In the genomic region with DNA sequence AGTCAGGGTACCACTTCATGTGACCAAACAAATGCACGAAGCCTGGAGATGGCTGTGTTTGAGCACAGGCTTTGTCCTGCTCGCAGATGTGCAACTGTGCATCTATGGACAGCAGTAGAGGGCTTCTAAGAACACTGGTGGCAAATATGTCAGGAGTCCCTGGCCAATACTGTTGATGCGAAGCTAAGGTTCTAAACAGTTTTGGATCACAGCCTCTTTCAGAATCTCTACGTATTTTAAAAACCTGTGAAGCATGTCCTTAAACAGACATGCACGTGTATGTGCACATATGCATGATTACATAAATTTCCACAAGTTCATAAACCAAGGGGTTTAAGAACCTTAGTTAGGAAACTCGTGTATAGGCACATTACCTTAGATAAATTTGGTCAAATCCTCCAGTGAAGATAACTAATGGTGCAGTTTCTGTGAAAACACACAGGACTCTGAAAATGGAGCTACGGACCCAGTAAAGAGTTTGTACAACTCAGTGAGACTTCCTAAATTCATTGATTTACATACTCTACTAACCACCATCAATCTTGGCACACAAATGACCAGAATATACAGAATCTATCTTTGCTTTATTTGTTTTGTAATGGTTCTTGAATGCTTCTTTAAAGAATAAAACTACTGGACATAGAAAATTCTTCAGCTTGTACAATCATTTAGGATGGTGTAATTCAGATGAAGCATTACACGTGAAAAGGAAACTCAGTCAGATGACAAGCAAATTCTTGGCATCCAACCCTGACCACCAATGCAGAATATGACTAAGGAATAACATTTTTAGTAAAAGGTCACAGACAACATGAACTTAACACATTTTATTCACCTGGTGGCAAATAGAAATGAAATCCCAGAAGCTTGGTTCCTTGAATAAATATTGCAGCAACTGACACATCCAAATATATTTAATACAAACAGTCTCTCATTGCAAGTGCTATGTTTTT, we compare ENCODE assay signal across 9 cellular contexts. TPM values are rescaled to one million over a fixed set of nuclear protein-coding genes. Genes with fewer than 3 reads are reported as not detected.
DNase-seq lines count a peak whose midpoint lies in the region; ATAC-seq and FAIRE-seq lines count a peak whose summit lies in the region.
"Had no signal": no experiment of that assay in that cellular context is flagged by ENCODE, and none has a peak within 500 bp of the region (broad histone marks: within the 10 kb centered on the region; RNA-seq: fewer than 3 reads in every experiment).

No MANE protein-coding gene starts in this region.

- no peak overlapping the region for H4K91ac ChIP-seq in mesenchymal stem cell (ENCODE audit: low read length)

- peak overlapping the region; percentile 31 for H3K27ac Mint-ChIP-seq in activated CD8-positive, alpha-beta memory T cell treated with anti-CD3 and anti-CD28 coated beads, Interleukin-2, amount 10 ng/mL, durations not matched to agents 7 days and 5 days

- no peak overlapping the region for H3K14ac ChIP-seq in mesenchymal stem cell (ENCODE audit: low read length in 2 of 2)

- no peak overlapping the region for H2BK12ac ChIP-seq in mesenchymal stem cell (ENCODE audit: low read length in 2 of 2)

- no peak overlapping the region for H3K9ac ChIP-seq in mesenchymal stem cell (ENCODE audit: low read length)

- no peak overlapping the region for H2BK120ac ChIP-seq in mesenchymal stem cell (ENCODE audit: low read depth, low read length)

- H3K4me2 ChIP-seq in mesenchymal stem cell (ENCODE audit: low read length, poor library complexity, severe bottlenecking): no peak overlapping the region

- H3K27me3 Mint-ChIP-seq in activated CD8-positive, alpha-beta memory T cell treated with anti-CD3 and anti-CD28 coated beads, Interleukin-2, amount 10 ng/mL, durations not matched to agents 7 days and 5 days: no peaks in the 10 kb centered on the region

- H3K27ac ChIP-seq in mesenchymal stem cell (ENCODE audit: low read length, poor library complexity, severe bottlenecking) (no peak overlapping the region), small intestine (ENCODE audit: low read depth in 1 of 2, low read length in 1 of 2) (no peak overlapping the region)

- H3K36me3 ChIP-seq in mesenchymal stem cell (ENCODE audit: control insufficient read depth in 1 of 2, insufficient read depth in 2 of 2, low read depth in 1 of 2, low read length in 2 of 2) (no peaks in the 10 kb centered on the region), small intestine (ENCODE audit: control insufficient read depth in 2 of 2, insufficient read depth in 2 of 2, low read length in 2 of 2) (no peaks in the 10 kb centered on the region)

- H3K27me3 ChIP-seq in mesenchymal stem cell (ENCODE audit: control insufficient read depth in 1 of 2, insufficient read depth in 1 of 2, low read length in 2 of 2): no peaks in the 10 kb centered on the region
- H3K27me3 ChIP-seq in small intestine (ENCODE audit: control insufficient read depth in 2 of 2, insufficient read depth in 2 of 2, low read length in 2 of 2): no peaks in the 10 kb centered on the region

- H3K4me3 ChIP-seq in mesenchymal stem cell (ENCODE audit: insufficient read depth in 1 of 2, low read depth in 1 of 2, low read length in 2 of 2) (no peak overlapping the region), small intestine (ENCODE audit: low read depth in 1 of 2, low read length in 2 of 2) (no peak overlapping the region)

- no peak overlapping the region for H3K4me3 Mint-ChIP-seq in activated CD8-positive, alpha-beta memory T cell treated with anti-CD3 and anti-CD28 coated beads, Interleukin-2, amount 10 ng/mL, durations not matched to agents 7 days and 5 days

- no peak for FAIRE-seq in small intestine (lab: Jason Lieb, UNC)
- FAIRE-seq: G401.6 had no signal

- H3K79me1 ChIP-seq in mesenchymal stem cell (replicated peaks; ENCODE audit: low read length, poor library complexity, severe bottlenecking): no peaks in the 10 kb centered on the region

- H3K36me3 Mint-ChIP-seq in activated CD8-positive, alpha-beta memory T cell treated with anti-CD3 and anti-CD28 coated beads, Interleukin-2, amount 10 ng/mL, durations not matched to agents 7 days and 5 days: peaks cover 5% of the 10 kb centered on the region

- H2AFZ ChIP-seq in mesenchymal stem cell (ENCODE audit: low read depth, low read length): no peak overlapping the region

- H3K4me1 Mint-ChIP-seq in activated CD8-positive, alpha-beta memory T cell treated with anti-CD3 and anti-CD28 coated beads, Interleukin-2, amount 10 ng/mL, durations not matched to agents 7 days and 5 days: peaks cover 29% of the 10 kb centered on the region

- H4K8ac ChIP-seq in mesenchymal stem cell (ENCODE audit: low read length): no peak overlapping the region

- CTCF ChIA-PET in activated CD8-positive, alpha-beta memory T cell treated with anti-CD3 and anti-CD28 coated beads, Interleukin-2, amount 10 ng/mL, durations not matched to agents 7 days and 5 days (lab: Charles Lee): interaction anchor here (0.8 kb wide), 1 partner anchor 30 kb away, joined by 3 read pairs; no protein-coding TSS in a partner anchor

- H3K23ac ChIP-seq in mesenchymal stem cell (ENCODE audit: low read length in 2 of 2): no peak overlapping the region

- WGBS in mesenchymal stem cell: 84% methylated on average over 7 of the region's 8 CpGs
- WGBS in small intestine, 3 donors: 61 to 70% (median 67%) methylated on average over 8 of the region's 8 CpGs

- H3K4ac ChIP-seq in mesenchymal stem cell (ENCODE audit: low read depth in 1 of 2, low read length in 2 of 2): no peak overlapping the region

- H2BK5ac ChIP-seq in mesenchymal stem cell (ENCODE audit: low read depth, low read length, poor library complexity, severe bottlenecking): no peak overlapping the region

- no peaks in the 10 kb centered on the region for H3K4me1 ChIP-seq in mesenchymal stem cell (ENCODE audit: control insufficient read depth, insufficient read depth, low read depth, low read length)
- H3K4me1 ChIP-seq in small intestine (ENCODE audit: control insufficient read depth in 2 of 2, insufficient read depth in 1 of 2, low read depth in 1 of 2, low read length in 1 of 2): no peaks in the 10 kb centered on the region

- H3K18ac ChIP-seq in mesenchymal stem cell (ENCODE audit: low read depth in 1 of 2, low read length in 2 of 2): no peak overlapping the region

- H3K9me3 ChIP-seq in mesenchymal stem cell (ENCODE audit: control insufficient read depth, low read length): no peaks in the 10 kb centered on the region
- no peaks in the 10 kb centered on the region for H3K9me3 ChIP-seq in small intestine (ENCODE audit: control insufficient read depth, low read depth)

- H2BK15ac ChIP-seq in mesenchymal stem cell (ENCODE audit: low read depth, poor library complexity, severe bottlenecking): no peak overlapping the region

- no peak overlapping the region for H2AK5ac ChIP-seq in mesenchymal stem cell (ENCODE audit: low read length, severe bottlenecking)

- H3K9me3 Mint-ChIP-seq in activated CD8-positive, alpha-beta memory T cell treated with anti-CD3 and anti-CD28 coated beads, Interleukin-2, amount 10 ng/mL, durations not matched to agents 7 days and 5 days (ENCODE audit: low read depth): no peaks in the 10 kb centered on the region

- peak; percentile 44 for DNase-seq in activated CD8-positive, alpha-beta memory T cell treated with anti-CD3 and anti-CD28 coated beads, Interleukin-2, amount 10 ng/mL, durations not matched to agents 7 days and 5 days
- DNase-seq in activated CD8-positive, alpha-beta memory T cell treated with anti-CD3 and anti-CD28 coated beads, Interleukin-2, amount 50 U/mL, for 4 hours: no peak
- DNase-seq in RKO (ENCODE audit: low spot score) (peak; percentile 22), mesenchymal stem cell (peak; percentile 43), hypothalamus (lab: John Stamatoyannopoulos, UW) (no peak), HK-2 (ENCODE audit: unreplicated experiment) (no peak), small intestine (no peak)

- peak; percentile 57 for ATAC-seq in activated CD8-positive, alpha-beta memory T cell treated with anti-CD3 and anti-CD28 coated beads, Interleukin-2, amount 10 ng/mL, durations not matched to agents 7 days and 5 days
- ATAC-seq in HG02798 (IDR thresholded peaks at IDR 0.05; ENCODE audit: poor library complexity, unreplicated experiment): peak; percentile 53

RNA-seq across cellular contexts. Expression of a gene that starts 27.4 kb away (rescaled TPM):
- total RNA-seq in activated CD8-positive, alpha-beta memory T cell treated with anti-CD3 and anti-CD28 coated beads, Interleukin-2, amount 10 ng/mL, durations not matched to agents 7 days and 5 days: 1 to 10 TPM; 7.2 to 7.8 TPM
- 0.65 TPM for polyA plus RNA-seq in mesenchymal stem cell (2013, experiment 1 of 2)
- polyA plus RNA-seq in mesenchymal stem cell (2013, experiment 2 of 2): 0.67 TPM
- polyA plus RNA-seq in small intestine: under 1 TPM in 1 of 3 donors, not detected in 2; 0.92 TPM

Comparison
In these comparisons a context has a peak if more than half of its experiments do, and no peak if none do; other contexts are left out.
1. DNase-seq: peak in activated CD8-positive, alpha-beta memory T cell treated with anti-CD3 and anti-CD28 coated beads, Interleukin-2, amount 10 ng/mL, durations not matched to agents 7 days and 5 days (single experiment), RKO (single experiment) and mesenchymal stem cell (single experiment); none in activated CD8-positive, alpha-beta memory T cell treated with anti-CD3 and anti-CD28 coated beads, Interleukin-2, amount 50 U/mL, for 4 hours (single experiment), hypothalamus (0 of 51), HK-2 (single experiment) and small intestine (single experiment).